16 cellular contexts compared by ENCODE assay signal in genomic region chr9:131693163-131693562, GRCh38. TPM values are rescaled to one million over a fixed set of nuclear protein-coding genes. Genes with fewer than 3 reads are reported as not detected.
DNase-seq lines count a peak whose midpoint lies in the region; ATAC-seq and TF ChIP-seq lines count a peak whose summit lies in the region.
"Had no signal": no experiment of that assay in that cellular context is flagged by ENCODE, and none has a peak within 500 bp of the region (broad histone marks: within the 10 kb centered on the region; RNA-seq: fewer than 3 reads in every experiment).

No MANE protein-coding gene starts in this region.

- intact Hi-C loops in activated CD4-positive, alpha-beta memory T cell treated with anti-CD3 and anti-CD28 coated beads for 36 hours (cut with micrococcal nuclease) = no loop called here
- intact Hi-C loops in dendritic cell treated with granulocyte-macrophage colony-stimulating factor and Interleukin-4, amounts not matched to agents 40 ng/mL and 50 ng/mL, for 4 days (cut with micrococcal nuclease) = no loop called here

- peak overlapping the region; percentile 4 for H3K27ac Mint-ChIP-seq in activated CD4-positive, alpha-beta memory T cell treated with anti-CD3 and anti-CD28 coated beads for 36 hours
- H3K27ac Mint-ChIP-seq in activated CD4-positive, alpha-beta memory T cell treated with anti-CD3 and anti-CD28 coated beads, Interleukin-2, amount 10 ng/mL, durations not matched to agents 7 days and 5 days = no peak overlapping the region
- H3K27ac Mint-ChIP-seq in dendritic cell treated with granulocyte-macrophage colony-stimulating factor and Interleukin-4, amounts not matched to agents 40 ng/mL and 50 ng/mL, for 4 days = peak overlapping the region; percentile 17
- peak overlapping the region; percentile 42 to 76 for H3K27ac Mint-ChIP-seq in natural killer cell treated with Interleukin-12 subunit alpha and Interleukin-12 subunit beta and Interleukin-15 and Interleukin-18, amount 100 ng/mL, for 72 hours
- no peak overlapping the region for H3K27ac Mint-ChIP-seq in chondrocyte (ENCODE audit: unreplicated experiment)

- CTCF ChIA-PET in activated CD4-positive, alpha-beta memory T cell treated with anti-CD3 and anti-CD28 coated beads for 36 hours (lab: Charles Lee) = interaction anchor here (0.6 to 1.6 kb wide), 2 partner anchors 46 to 64 kb away, joined by 4 to 6 read pairs; no protein-coding TSS in a partner anchor
- CTCF ChIA-PET in activated CD4-positive, alpha-beta memory T cell treated with anti-CD3 and anti-CD28 coated beads, Interleukin-2, amount 10 ng/mL, durations not matched to agents 7 days and 5 days (lab: Charles Lee) = no interaction called here

- no peak for ATAC-seq in natural killer cell treated with Interleukin-12 subunit alpha and Interleukin-12 subunit beta and Interleukin-15 and Interleukin-18, amount 100 ng/mL, for 72 hours
- ATAC-seq in HG02623 (IDR thresholded peaks at IDR 0.05; ENCODE audit: unreplicated experiment) = no peak
- ATAC-seq: CD8-positive, alpha-beta T cell had no signal

- DNase-seq in activated CD4-positive, alpha-beta memory T cell treated with anti-CD3 and anti-CD28 coated beads for 36 hours = no peak
- DNase-seq in activated CD4-positive, alpha-beta memory T cell treated with anti-CD3 and anti-CD28 coated beads, Interleukin-2, amount 10 ng/mL, durations not matched to agents 7 days and 5 days = no peak
- DNase-seq in OCI-M1 (lab: John Stamatoyannopoulos, UW) = peak; percentile 50
- no peak for DNase-seq in natural killer cell treated with Interleukin-12 subunit alpha and Interleukin-12 subunit beta and Interleukin-15 and Interleukin-18, amount 100 ng/mL, for 72 hours (ENCODE audit: low spot score)
- no peak for DNase-seq in NCI-H1105 treated with DMSO at 0.1 percent for 48 hours (lab: John Stamatoyannopoulos, UW)
- no peak for DNase-seq in chondrocyte (ENCODE audit: low spot score)
- DNase-seq: CD8-positive, alpha-beta T cell; DMS79; H9; NCI-H1436 treated with DMSO at 0.1 percent for 48 hours; NCI-H2029 treated with DMSO at 0.1 percent for 48 hours; NCI-H748 treated with DMSO at 0.1 percent for 48 hours; RPMI8226 had no signal

- no peak for TF ChIP-seq CTCF in chondrocyte (IDR thresholded peaks at IDR 0.05)

- H3K4me3 Mint-ChIP-seq in activated CD4-positive, alpha-beta memory T cell treated with anti-CD3 and anti-CD28 coated beads for 36 hours = no peak overlapping the region
- no peak overlapping the region for H3K4me3 Mint-ChIP-seq in activated CD4-positive, alpha-beta memory T cell treated with anti-CD3 and anti-CD28 coated beads, Interleukin-2, amount 10 ng/mL, durations not matched to agents 7 days and 5 days
- H3K4me3 Mint-ChIP-seq in dendritic cell treated with granulocyte-macrophage colony-stimulating factor and Interleukin-4, amounts not matched to agents 40 ng/mL and 50 ng/mL, for 4 days = no peak overlapping the region
- H3K4me3 Mint-ChIP-seq in natural killer cell treated with Interleukin-12 subunit alpha and Interleukin-12 subunit beta and Interleukin-15 and Interleukin-18, amount 100 ng/mL, for 72 hours = peak overlapping the region; percentile 38
- no peak overlapping the region for H3K4me3 Mint-ChIP-seq in chondrocyte (ENCODE audit: unreplicated experiment)
- H3K4me3 Mint-ChIP-seq: B cell; CD8-positive, alpha-beta T cell; H9 had no signal

- H3K9me3 Mint-ChIP-seq in activated CD4-positive, alpha-beta memory T cell treated with anti-CD3 and anti-CD28 coated beads for 36 hours = no peaks in the 10 kb centered on the region
- H3K9me3 Mint-ChIP-seq in activated CD4-positive, alpha-beta memory T cell treated with anti-CD3 and anti-CD28 coated beads, Interleukin-2, amount 10 ng/mL, durations not matched to agents 7 days and 5 days = no peaks in the 10 kb centered on the region
- H3K9me3 Mint-ChIP-seq in dendritic cell treated with granulocyte-macrophage colony-stimulating factor and Interleukin-4, amounts not matched to agents 40 ng/mL and 50 ng/mL, for 4 days = no peaks in the 10 kb centered on the region
- H3K9me3 Mint-ChIP-seq in natural killer cell treated with Interleukin-12 subunit alpha and Interleukin-12 subunit beta and Interleukin-15 and Interleukin-18, amount 100 ng/mL, for 72 hours = no peaks in the 10 kb centered on the region
- no peaks in the 10 kb centered on the region for H3K9me3 Mint-ChIP-seq in chondrocyte (ENCODE audit: low read depth)
- H3K9me3 Mint-ChIP-seq: CD8-positive, alpha-beta T cell; H9 had no signal

- no peaks in the 10 kb centered on the region for H3K27me3 Mint-ChIP-seq in activated CD4-positive, alpha-beta memory T cell treated with anti-CD3 and anti-CD28 coated beads for 36 hours
- no peaks in the 10 kb centered on the region for H3K27me3 Mint-ChIP-seq in activated CD4-positive, alpha-beta memory T cell treated with anti-CD3 and anti-CD28 coated beads, Interleukin-2, amount 10 ng/mL, durations not matched to agents 7 days and 5 days
- no peaks in the 10 kb centered on the region for H3K27me3 Mint-ChIP-seq in dendritic cell treated with granulocyte-macrophage colony-stimulating factor and Interleukin-4, amounts not matched to agents 40 ng/mL and 50 ng/mL, for 4 days
- H3K27me3 Mint-ChIP-seq in natural killer cell treated with Interleukin-12 subunit alpha and Interleukin-12 subunit beta and Interleukin-15 and Interleukin-18, amount 100 ng/mL, for 72 hours = no peaks in the 10 kb centered on the region
- no peaks in the 10 kb centered on the region for H3K27me3 Mint-ChIP-seq in chondrocyte (ENCODE audit: low read depth)
- H3K27me3 Mint-ChIP-seq: B cell had no signal

- no peaks in the 10 kb centered on the region for H3K36me3 Mint-ChIP-seq in activated CD4-positive, alpha-beta memory T cell treated with anti-CD3 and anti-CD28 coated beads for 36 hours
- peaks cover 8% of the 10 kb centered on the region for H3K36me3 Mint-ChIP-seq in activated CD4-positive, alpha-beta memory T cell treated with anti-CD3 and anti-CD28 coated beads, Interleukin-2, amount 10 ng/mL, durations not matched to agents 7 days and 5 days (ENCODE audit: low read depth)
- H3K36me3 Mint-ChIP-seq in dendritic cell treated with granulocyte-macrophage colony-stimulating factor and Interleukin-4, amounts not matched to agents 40 ng/mL and 50 ng/mL, for 4 days (ENCODE audit: low read depth) = peaks cover 36% of the 10 kb centered on the region
- H3K36me3 Mint-ChIP-seq in natural killer cell treated with Interleukin-12 subunit alpha and Interleukin-12 subunit beta and Interleukin-15 and Interleukin-18, amount 100 ng/mL, for 72 hours = no peaks in the 10 kb centered on the region
- H3K36me3 Mint-ChIP-seq in chondrocyte (ENCODE audit: low read depth) = no peaks in the 10 kb centered on the region

- peaks cover 88% of the 10 kb centered on the region for H3K4me1 Mint-ChIP-seq in activated CD4-positive, alpha-beta memory T cell treated with anti-CD3 and anti-CD28 coated beads for 36 hours (ENCODE audit: low read depth)
- H3K4me1 Mint-ChIP-seq in activated CD4-positive, alpha-beta memory T cell treated with anti-CD3 and anti-CD28 coated beads, Interleukin-2, amount 10 ng/mL, durations not matched to agents 7 days and 5 days = peaks cover 73% of the 10 kb centered on the region
- H3K4me1 Mint-ChIP-seq in dendritic cell treated with granulocyte-macrophage colony-stimulating factor and Interleukin-4, amounts not matched to agents 40 ng/mL and 50 ng/mL, for 4 days (ENCODE audit: low read depth) = peaks cover 86% of the 10 kb centered on the region
- H3K4me1 Mint-ChIP-seq in natural killer cell treated with Interleukin-12 subunit alpha and Interleukin-12 subunit beta and Interleukin-15 and Interleukin-18, amount 100 ng/mL, for 72 hours (ENCODE audit: low read depth in 2 of 2) = peaks cover 72 to 87% of the 10 kb centered on the region in 2 donors
- H3K4me1 Mint-ChIP-seq in chondrocyte (ENCODE audit: low read depth) = peaks cover 24% of the 10 kb centered on the region

- POLR2A ChIA-PET in activated CD4-positive, alpha-beta memory T cell treated with anti-CD3 and anti-CD28 coated beads for 36 hours (lab: Charles Lee) = interaction anchor here (1.0 kb wide), 1 partner anchor 12 kb away, joined by 3 read pairs; no protein-coding TSS in a partner anchor
- POLR2A ChIA-PET in activated CD4-positive, alpha-beta memory T cell treated with anti-CD3 and anti-CD28 coated beads, Interleukin-2, amount 10 ng/mL, durations not matched to agents 7 days and 5 days (lab: Charles Lee) = interaction anchor here (1.8 to 9.0 kb wide), 3 partner anchors 15 to 39 kb away, joined by 6 to 70 read pairs (median 20); no protein-coding TSS in a partner anchor

RNA-seq across cellular contexts. Expression of gene RAPGEF1, which starts 46.7 kb away (rescaled TPM):
- total RNA-seq in activated CD4-positive, alpha-beta memory T cell treated with anti-CD3 and anti-CD28 coated beads for 36 hours = 10 to 100 TPM; 91.9 to 92.3 TPM
- 100 to 1,000 TPM; 149 to 158 TPM for total RNA-seq in activated CD4-positive, alpha-beta memory T cell treated with anti-CD3 and anti-CD28 coated beads, Interleukin-2, amount 10 ng/mL, durations not matched to agents 7 days and 5 days
- total RNA-seq in natural killer cell treated with Interleukin-12 subunit alpha and Interleukin-12 subunit beta and Interleukin-15 and Interleukin-18, amount 100 ng/mL, for 72 hours = 100 to 1,000 TPM; 109 to 215 TPM
- total RNA-seq in chondrocyte = 65.4 to 77.3 TPM (median 73.1 TPM) in 3 replicates

Comparison
In these comparisons a context has a peak if more than half of its experiments do, and no peak if none do; other contexts are left out.
1. H3K27ac Mint-ChIP-seq: peak in activated CD4-positive, alpha-beta memory T cell treated with anti-CD3 and anti-CD28 coated beads for 36 hours (single experiment), dendritic cell treated with granulocyte-macrophage colony-stimulating factor and Interleukin-4, amounts not matched to agents 40 ng/mL and 50 ng/mL, for 4 days (single experiment) and natural killer cell treated with Interleukin-12 subunit alpha and Interleukin-12 subunit beta and Interleukin-15 and Interleukin-18, amount 100 ng/mL, for 72 hours (2 of 2); none in activated CD4-positive, alpha-beta memory T cell treated with anti-CD3 and anti-CD28 coated beads, Interleukin-2, amount 10 ng/mL, durations not matched to agents 7 days and 5 days (single experiment) and chondrocyte (single experiment).